1 cellular context compared by ENCODE assay signal in genomic region chr1:40709802-40710278, GRCh38.
A peak's percentile ranks its signal among the peaks of the same experiment; 100 is the strongest.
TF ChIP-seq lines count a peak whose summit lies in the region.

No MANE protein-coding gene starts in this region.

TF ChIP-seq in HepG2, 621 proteins besides CTCF, POLR2A, EP300 and RAD21:
- 0 out of 2 replicates have a peak, but pooled peaks have one; percentile 7 for TF ChIP-seq MLX (CRISPR knock-in tag; IDR thresholded peaks at IDR 0.05)
- TF ChIP-seq ZHX2 (IDR thresholded peaks at IDR 0.05; ENCODE audit: low read depth): no peak
- no peak for TF ChIP-seq ZHX2 (CRISPR knock-in tag; IDR thresholded peaks at IDR 0.05; ENCODE audit: borderline replicate concordance)
- no peak for TF ChIP-seq IKZF4 (CRISPR knock-in tag; IDR thresholded peaks at IDR 0.05; ENCODE audit: borderline replicate concordance, low read depth, not compliant biosample characterization)
- no peak for TF ChIP-seq ARHGAP35 (CRISPR knock-in tag; IDR thresholded peaks at IDR 0.05; ENCODE audit: borderline replicate concordance)
- TF ChIP-seq KAT7 (CRISPR knock-in tag; IDR thresholded peaks at IDR 0.05; ENCODE audit: borderline replicate concordance): 0 out of 2 replicates have a peak, but pooled peaks have one; percentile 38
- TF ChIP-seq ATF2 (CRISPR knock-in tag; IDR thresholded peaks at IDR 0.05): 0 out of 2 replicates have a peak, but pooled peaks have one; percentile 10
- TF ChIP-seq ZNF143 (CRISPR knock-in tag; IDR thresholded peaks at IDR 0.05): no peak
- 0 out of 2 replicates have a peak, but pooled peaks have one; percentile 13 for TF ChIP-seq RFXANK (CRISPR knock-in tag; IDR thresholded peaks at IDR 0.05)
- TF ChIP-seq ATM (IDR thresholded peaks at IDR 0.05; ENCODE audit: borderline replicate concordance): no peak
- peak; percentile 31; the same call in 1 of the 2 replicates for TF ChIP-seq RBFOX2 (IDR thresholded peaks at IDR 0.05; ENCODE audit: low read depth, low read length)
- TF ChIP-seq SP1 (IDR thresholded peaks at IDR 0.05): no peak
- TF ChIP-seq SP1 (CRISPR knock-in tag; IDR thresholded peaks at IDR 0.05): no peak
- TF ChIP-seq HOXA7 (CRISPR knock-in tag; IDR thresholded peaks at IDR 0.05): no peak
- no peak for TF ChIP-seq PAWR (CRISPR knock-in tag; IDR thresholded peaks at IDR 0.05; ENCODE audit: borderline replicate concordance)
- no peak for TF ChIP-seq SP2 (CRISPR knock-in tag; IDR thresholded peaks at IDR 0.05)
- TF ChIP-seq ZNF710 (CRISPR knock-in tag; IDR thresholded peaks at IDR 0.05; ENCODE audit: borderline replicate concordance): no peak
- 0 out of 2 replicates have a peak, but pooled peaks have one; percentile 10 for TF ChIP-seq ZNF503 (CRISPR knock-in tag; IDR thresholded peaks at IDR 0.05)
- no peak for TF ChIP-seq ARID5B (CRISPR knock-in tag; IDR thresholded peaks at IDR 0.05)
- 0 out of 2 replicates have a peak, but pooled peaks have one; percentile 11 for TF ChIP-seq RXRB (CRISPR knock-in tag; IDR thresholded peaks at IDR 0.05; ENCODE audit: borderline replicate concordance)
- no peak for TF ChIP-seq ZFP82 (CRISPR knock-in tag; IDR thresholded peaks at IDR 0.05; ENCODE audit: borderline replicate concordance)
- TF ChIP-seq ZNF331 (CRISPR knock-in tag; IDR thresholded peaks at IDR 0.05): no peak
- TF ChIP-seq CEBPZ (IDR thresholded peaks at IDR 0.05; ENCODE audit: low read length): no peak
